ENCODE assay signal across 1 cellular context in the genomic region with DNA sequence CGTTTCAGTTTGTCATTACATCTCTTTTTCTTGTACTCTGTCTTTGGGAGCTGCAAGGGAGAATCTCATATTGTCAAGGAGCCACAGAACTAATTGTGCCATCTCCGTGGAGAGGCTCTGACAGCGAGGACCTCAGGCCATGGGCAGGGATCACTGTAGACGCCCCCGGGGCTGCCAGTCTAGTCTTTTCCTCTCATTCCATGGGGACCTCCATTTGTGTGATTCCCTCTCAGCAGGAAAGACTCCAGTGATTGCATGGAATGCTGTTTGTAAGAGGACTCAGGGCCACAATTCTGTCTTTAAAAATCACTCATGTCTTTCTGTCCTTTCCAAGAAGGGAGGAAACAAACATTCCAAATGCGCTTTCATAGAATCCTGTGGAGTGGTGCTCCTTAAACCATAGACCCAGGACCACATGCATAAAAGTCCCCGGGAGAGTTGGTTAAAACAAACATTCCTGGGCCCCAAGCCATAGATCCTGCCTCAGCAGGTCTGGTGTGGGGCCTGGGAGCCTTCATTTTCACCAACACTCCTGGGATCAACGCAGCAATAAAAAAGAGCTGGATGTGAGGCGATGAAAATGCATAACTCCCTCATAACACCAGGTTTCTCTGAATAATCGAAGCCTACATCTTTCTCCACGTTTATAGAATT.
TF ChIP-seq lines count a peak whose summit lies in the region.

No MANE protein-coding gene starts in this region.

TF ChIP-seq in GM23338, 12 proteins besides CTCF, POLR2A, EP300 and RAD21 (continued from another document):
- TF ChIP-seq, protein P1, sequence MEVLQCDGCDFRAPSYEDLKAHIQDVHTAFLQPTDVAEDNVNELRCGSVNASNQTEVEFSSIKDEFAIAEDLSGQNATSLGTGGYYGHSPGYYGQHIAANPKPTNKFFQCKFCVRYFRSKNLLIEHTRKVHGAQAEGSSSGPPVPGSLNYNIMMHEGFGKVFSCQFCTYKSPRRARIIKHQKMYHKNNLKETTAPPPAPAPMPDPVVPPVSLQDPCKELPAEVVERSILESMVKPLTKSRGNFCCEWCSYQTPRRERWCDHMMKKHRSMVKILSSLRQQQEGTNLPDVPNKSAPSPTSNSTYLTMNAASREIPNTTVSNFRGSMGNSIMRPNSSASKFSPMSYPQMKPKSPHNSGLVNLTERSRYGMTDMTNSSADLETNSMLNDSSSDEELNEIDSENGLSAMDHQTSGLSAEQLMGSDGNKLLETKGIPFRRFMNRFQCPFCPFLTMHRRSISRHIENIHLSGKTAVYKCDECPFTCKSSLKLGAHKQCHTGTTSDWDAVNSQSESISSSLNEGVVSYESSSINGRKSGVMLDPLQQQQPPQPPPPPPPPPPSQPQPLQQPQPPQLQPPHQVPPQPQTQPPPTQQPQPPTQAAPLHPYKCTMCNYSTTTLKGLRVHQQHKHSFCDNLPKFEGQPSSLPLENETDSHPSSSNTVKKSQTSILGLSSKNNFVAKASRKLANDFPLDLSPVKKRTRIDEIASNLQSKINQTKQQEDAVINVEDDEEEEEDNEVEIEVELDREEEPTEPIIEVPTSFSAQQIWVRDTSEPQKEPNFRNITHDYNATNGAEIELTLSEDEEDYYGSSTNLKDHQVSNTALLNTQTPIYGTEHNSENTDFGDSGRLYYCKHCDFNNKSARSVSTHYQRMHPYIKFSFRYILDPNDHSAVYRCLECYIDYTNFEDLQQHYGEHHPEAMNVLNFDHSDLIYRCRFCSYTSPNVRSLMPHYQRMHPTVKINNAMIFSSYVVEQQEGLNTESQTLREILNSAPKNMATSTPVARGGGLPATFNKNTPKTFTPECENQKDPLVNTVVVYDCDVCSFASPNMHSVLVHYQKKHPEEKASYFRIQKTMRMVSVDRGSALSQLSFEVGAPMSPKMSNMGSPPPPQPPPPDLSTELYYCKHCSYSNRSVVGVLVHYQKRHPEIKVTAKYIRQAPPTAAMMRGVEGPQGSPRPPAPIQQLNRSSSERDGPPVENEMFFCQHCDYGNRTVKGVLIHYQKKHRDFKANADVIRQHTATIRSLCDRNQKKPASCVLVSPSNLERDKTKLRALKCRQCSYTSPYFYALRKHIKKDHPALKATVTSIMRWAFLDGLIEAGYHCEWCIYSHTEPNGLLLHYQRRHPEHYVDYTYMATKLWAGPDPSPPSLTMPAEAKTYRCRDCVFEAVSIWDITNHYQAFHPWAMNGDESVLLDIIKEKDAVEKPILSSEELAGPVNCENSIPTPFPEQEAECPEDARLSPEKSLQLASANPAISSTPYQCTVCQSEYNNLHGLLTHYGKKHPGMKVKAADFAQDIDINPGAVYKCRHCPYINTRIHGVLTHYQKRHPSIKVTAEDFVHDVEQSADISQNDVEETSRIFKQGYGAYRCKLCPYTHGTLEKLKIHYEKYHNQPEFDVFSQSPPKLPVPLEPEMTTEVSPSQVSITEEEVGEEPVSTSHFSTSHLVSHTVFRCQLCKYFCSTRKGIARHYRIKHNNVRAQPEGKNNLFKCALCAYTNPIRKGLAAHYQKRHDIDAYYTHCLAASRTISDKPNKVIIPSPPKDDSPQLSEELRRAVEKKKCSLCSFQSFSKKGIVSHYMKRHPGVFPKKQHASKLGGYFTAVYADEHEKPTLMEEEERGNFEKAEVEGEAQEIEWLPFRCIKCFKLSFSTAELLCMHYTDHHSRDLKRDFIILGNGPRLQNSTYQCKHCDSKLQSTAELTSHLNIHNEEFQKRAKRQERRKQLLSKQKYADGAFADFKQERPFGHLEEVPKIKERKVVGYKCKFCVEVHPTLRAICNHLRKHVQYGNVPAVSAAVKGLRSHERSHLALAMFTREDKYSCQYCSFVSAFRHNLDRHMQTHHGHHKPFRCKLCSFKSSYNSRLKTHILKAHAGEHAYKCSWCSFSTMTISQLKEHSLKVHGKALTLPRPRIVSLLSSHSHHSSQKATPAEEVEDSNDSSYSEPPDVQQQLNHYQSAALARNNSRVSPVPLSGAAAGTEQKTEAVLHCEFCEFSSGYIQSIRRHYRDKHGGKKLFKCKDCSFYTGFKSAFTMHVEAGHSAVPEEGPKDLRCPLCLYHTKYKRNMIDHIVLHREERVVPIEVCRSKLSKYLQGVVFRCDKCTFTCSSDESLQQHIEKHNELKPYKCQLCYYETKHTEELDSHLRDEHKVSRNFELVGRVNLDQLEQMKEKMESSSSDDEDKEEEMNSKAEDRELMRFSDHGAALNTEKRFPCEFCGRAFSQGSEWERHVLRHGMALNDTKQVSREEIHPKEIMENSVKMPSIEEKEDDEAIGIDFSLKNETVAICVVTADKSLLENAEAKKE (CRISPR knock-in tag; IDR thresholded peaks at IDR 0.05), result 0 out of 2 replicates have a peak, but pooled peaks have one; percentile 26
